In genomic region chr17:35577826-35578194, GRCh38 we compare ENCODE assay signal across 8 cellular contexts. TPM values are rescaled to one million over a fixed set of nuclear protein-coding genes. Genes with fewer than 3 reads are reported as not detected.
DNase-seq lines count a peak whose midpoint lies in the region; ATAC-seq and TF ChIP-seq lines count a peak whose summit lies in the region.

No MANE protein-coding gene starts in this region.

- H3K4me3 ChIP-seq in DOHH2 (ENCODE audit: low read length): peak overlapping the region; percentile 95
- peak overlapping the region; percentile 55 to 69 for H3K4me3 ChIP-seq in aorta (ENCODE audit: low read length in 2 of 2)

- H3K36me3 Mint-ChIP-seq in chondrocyte (ENCODE audit: low read depth): no peaks in the 10 kb centered on the region
- H3K36me3 Mint-ChIP-seq in memory B cell: peaks cover 5% of the 10 kb centered on the region

- H4K20me1 ChIP-seq in DOHH2 (ENCODE audit: control insufficient read depth, insufficient read depth, low read depth, low read length): no peaks in the 10 kb centered on the region

- H3K4me1 ChIP-seq in DOHH2 (ENCODE audit: control insufficient read depth, low read length) (peaks cover 26% of the 10 kb centered on the region), aorta (ENCODE audit: control insufficient read depth in 1 of 2, insufficient read depth in 2 of 2, low read length in 2 of 2) (no peaks in the 10 kb centered on the region)

- H3K9me3 Mint-ChIP-seq in chondrocyte (ENCODE audit: low read depth) (no peaks in the 10 kb centered on the region), memory B cell (no peaks in the 10 kb centered on the region)

- H3K9me3 ChIP-seq in DOHH2 (ENCODE audit: control insufficient read depth, insufficient read depth, low read length): no peaks in the 10 kb centered on the region
- no peaks in the 10 kb centered on the region for H3K9me3 ChIP-seq in aorta (ENCODE audit: control insufficient read depth, low read length)

- DNase-seq in NAMALWA (ENCODE audit: low spot score): peak; percentile 25
- DNase-seq in chondrocyte (ENCODE audit: low spot score): no peak
- DNase-seq in memory B cell (ENCODE audit: low spot score in 2 of 2): no peak
- DNase-seq in aorta: no peak
- DNase-seq in NCI-H1436 treated with DMSO at 0.1 percent for 48 hours (lab: John Stamatoyannopoulos, UW): no peak
- DNase-seq in posterior cingulate gyrus: no peak

- H3K27me3 ChIP-seq in DOHH2 (ENCODE audit: control insufficient read depth, low read length) (no peaks in the 10 kb centered on the region), aorta (ENCODE audit: control insufficient read depth in 1 of 2, insufficient read depth in 2 of 2, low read length in 1 of 2) (no peaks in the 10 kb centered on the region)

- H3K27me3 Mint-ChIP-seq in chondrocyte (ENCODE audit: low read depth) (no peaks in the 10 kb centered on the region), memory B cell (no peaks in the 10 kb centered on the region)

- H3K4me2 ChIP-seq in DOHH2 (ENCODE audit: low read length): peak overlapping the region; percentile 86

- H3K27ac Mint-ChIP-seq in chondrocyte (ENCODE audit: unreplicated experiment): peak overlapping the region; percentile 91
- peak overlapping the region; percentile 97 for H3K27ac Mint-ChIP-seq in memory B cell

- WGBS in aorta, 2 donors: 1% methylated on average over 8 of the region's 8 CpGs

- no peaks in the 10 kb centered on the region for H3K9me2 ChIP-seq in DOHH2 (replicated peaks; ENCODE audit: control insufficient read depth, low read length)

- peaks cover 22% of the 10 kb centered on the region; the same call in 1 of the 2 replicates for H3F3A ChIP-seq in DOHH2 (ENCODE audit: control insufficient read depth, insufficient read depth)

- peaks cover 29% of the 10 kb centered on the region for H3K36me3 ChIP-seq in DOHH2 (ENCODE audit: control insufficient read depth, low read length)
- no peaks in the 10 kb centered on the region for H3K36me3 ChIP-seq in aorta (ENCODE audit: control insufficient read depth in 1 of 2, insufficient read depth in 2 of 2, low read length in 1 of 2)

- TF ChIP-seq CTCF in DOHH2 (IDR thresholded peaks at IDR 0.05; ENCODE audit: low read depth, low read length, poor library complexity, severe bottlenecking) (no peak), chondrocyte (IDR thresholded peaks at IDR 0.05) (no peak)

- ATAC-seq in memory B cell (ENCODE audit: low read depth) (no peak), aorta (ENCODE audit: low FRiP score) (peak; percentile 34), HG03097 (IDR thresholded peaks at IDR 0.05; ENCODE audit: low FRiP score, unreplicated experiment) (no peak)

- H3K4me1 Mint-ChIP-seq in chondrocyte (ENCODE audit: low read depth) (peaks cover 34% of the 10 kb centered on the region), memory B cell (peaks cover 10% of the 10 kb centered on the region)

- intact Hi-C loops in aorta (cut with DNase I): loop anchor here in 1 of 2 donors (5.0 kb wide), 1 partner anchor 229 kb away; the partner anchor contains the start of gene TAF15
- intact Hi-C loops in posterior cingulate gyrus (cut with DNase I): loop anchor here (1.0 to 10.0 kb wide), 2 partner anchors 9 to 433 kb away; partner anchors contain the start of genes AP2B1, NLE1 and UNC45B

- peaks cover 15% of the 10 kb centered on the region for H3K79me2 ChIP-seq in DOHH2 (ENCODE audit: control insufficient read depth, low read length)

- H3K27ac ChIP-seq in DOHH2 (ENCODE audit: low read depth, low read length) (peak overlapping the region; percentile 67), aorta (ENCODE audit: low read depth in 1 of 2, low read length in 2 of 2) (peak overlapping the region; percentile 25 to 79)

- H3K4me3 Mint-ChIP-seq in chondrocyte (ENCODE audit: unreplicated experiment) (peak overlapping the region; percentile 94), memory B cell (peak overlapping the region; percentile 99)

RNA-seq across cellular contexts. Expression of gene PEX12, which starts 0.6 kb away (rescaled TPM):
- 5.5 to 8.9 TPM (median 5.6 TPM) in 3 replicates for total RNA-seq in chondrocyte
- 1 to 10 TPM; 3.5 to 5.6 TPM for total RNA-seq in aorta
- 1 to 10 TPM; 1.6 to 2.5 TPM for polyA plus RNA-seq in aorta

RNA-seq across cellular contexts. Expression of gene AP2B1, which starts 9.3 kb away (rescaled TPM):
- total RNA-seq in chondrocyte (182 to 197 TPM (median 187 TPM) in 3 replicates), aorta (100 to 1,000 TPM; 107 to 120 TPM)
- polyA plus RNA-seq in aorta: 10 to 100 TPM; 17.9 to 26.5 TPM

RNA-seq across cellular contexts. Expression of gene SLFN14, which starts 17.2 kb away (rescaled TPM):
- total RNA-seq in chondrocyte (not detected in 3 replicates), aorta (under 1 TPM in 1 of 2 donors, not detected in 1; 0.30 TPM)
- polyA plus RNA-seq in aorta: not detected

RNA-seq across cellular contexts. Expression of gene SLFN12L, which starts 40.3 kb away (rescaled TPM):
- not detected in 3 replicates for total RNA-seq in chondrocyte
- 1 to 10 TPM; 3.1 to 6.3 TPM for total RNA-seq in aorta
- polyA plus RNA-seq in aorta: under 1 TPM in 1 of 2 donors, not detected in 1; 0.75 TPM
